17 cellular contexts compared by ENCODE assay signal in genomic region chr21:26952274-26953066, GRCh38. TPM values are rescaled to one million over a fixed set of nuclear protein-coding genes. Genes with fewer than 3 reads are reported as not detected.
"Had no signal": no experiment of that assay in that cellular context is flagged by ENCODE, and none has a peak within 500 bp of the region (broad histone marks: within the 10 kb centered on the region; RNA-seq: fewer than 3 reads in every experiment).

No MANE protein-coding gene starts in this region.

- H3K36me3 ChIP-seq: pancreas, thyroid gland had no signal

- H3K4me1 Mint-ChIP-seq: activated CD4-positive, alpha-beta T cell treated with anti-CD3 and anti-CD28 coated beads for 36 hours; activated CD8-positive, alpha-beta memory T cell treated with anti-CD3 and anti-CD28 coated beads, Interleukin-2, amount 10 ng/mL, durations not matched to agents 7 days and 5 days; activated naive CD4-positive, alpha-beta T cell treated with anti-CD3 and anti-CD28 coated beads, Interleukin-2, amount 10 ng/mL, durations not matched to agents 7 days and 5 days; memory B cell; stimulated activated naive B cell treated with anti-CD40 and anti-IgM and Interleukin-4, amounts not matched to agents 10 μg/mL and 1 μg/mL and 100 μg/mL, for 72 hours had no signal

- H3K27me3 Mint-ChIP-seq: activated CD4-positive, alpha-beta memory T cell treated with anti-CD3 and anti-CD28 coated beads for 36 hours; activated CD8-positive, alpha-beta memory T cell treated with anti-CD3 and anti-CD28 coated beads, Interleukin-2, amount 10 ng/mL, durations not matched to agents 7 days and 5 days; activated naive CD4-positive, alpha-beta T cell treated with anti-CD3 and anti-CD28 coated beads, Interleukin-2, amount 10 ng/mL, durations not matched to agents 7 days and 5 days; memory B cell; stimulated activated naive B cell treated with anti-CD40 and anti-IgM and Interleukin-4, amounts not matched to agents 10 μg/mL and 1 μg/mL and 100 μg/mL, for 72 hours had no signal

- H3K9me3 ChIP-seq: gastroesophageal sphincter, left ventricle myocardium inferior, pancreas, thyroid gland, vagina had no signal

- H3K4me3 Mint-ChIP-seq: activated CD4-positive, alpha-beta memory T cell treated with anti-CD3 and anti-CD28 coated beads for 36 hours; activated CD4-positive, alpha-beta T cell treated with anti-CD3 and anti-CD28 coated beads for 36 hours; activated CD8-positive, alpha-beta memory T cell treated with anti-CD3 and anti-CD28 coated beads, Interleukin-2, amount 10 ng/mL, durations not matched to agents 7 days and 5 days; activated naive CD4-positive, alpha-beta T cell treated with anti-CD3 and anti-CD28 coated beads, Interleukin-2, amount 10 ng/mL, durations not matched to agents 7 days and 5 days; activated T-cell treated with anti-CD3 and anti-CD28 coated beads, Interleukin-2, amount 50 U/mL, for 24 hours; endodermal cell; memory B cell; natural killer cell treated with Interleukin-12 subunit alpha and Interleukin-12 subunit beta and Interleukin-15 and Interleukin-18, amount 100 ng/mL, for 72 hours; stimulated activated naive B cell treated with anti-CD40 and anti-IgM and Interleukin-4, amounts not matched to agents 10 μg/mL and 1 μg/mL and 100 μg/mL, for 72 hours; T-helper 1 cell treated with Interleukin-12 subunit alpha and Interleukin-12 subunit beta and Interleukin-4 antibody, amounts not matched to agents 30 μg/mL and 1 μg/mL, for 36 hours had no signal

- H3K27ac Mint-ChIP-seq: activated CD4-positive, alpha-beta memory T cell treated with anti-CD3 and anti-CD28 coated beads for 36 hours; activated CD4-positive, alpha-beta T cell treated with anti-CD3 and anti-CD28 coated beads for 36 hours; activated CD8-positive, alpha-beta memory T cell treated with anti-CD3 and anti-CD28 coated beads, Interleukin-2, amount 10 ng/mL, durations not matched to agents 7 days and 5 days; activated naive CD4-positive, alpha-beta T cell treated with anti-CD3 and anti-CD28 coated beads, Interleukin-2, amount 10 ng/mL, durations not matched to agents 7 days and 5 days; activated T-cell treated with anti-CD3 and anti-CD28 coated beads, Interleukin-2, amount 50 U/mL, for 24 hours; endodermal cell; memory B cell; natural killer cell treated with Interleukin-12 subunit alpha and Interleukin-12 subunit beta and Interleukin-15 and Interleukin-18, amount 100 ng/mL, for 72 hours; stimulated activated naive B cell treated with anti-CD40 and anti-IgM and Interleukin-4, amounts not matched to agents 10 μg/mL and 1 μg/mL and 100 μg/mL, for 72 hours; T-helper 1 cell treated with Interleukin-12 subunit alpha and Interleukin-12 subunit beta and Interleukin-4 antibody, amounts not matched to agents 30 μg/mL and 1 μg/mL, for 36 hours had no signal

- H3K36me3 Mint-ChIP-seq: activated CD4-positive, alpha-beta memory T cell treated with anti-CD3 and anti-CD28 coated beads for 36 hours; activated CD8-positive, alpha-beta memory T cell treated with anti-CD3 and anti-CD28 coated beads, Interleukin-2, amount 10 ng/mL, durations not matched to agents 7 days and 5 days; activated naive CD4-positive, alpha-beta T cell treated with anti-CD3 and anti-CD28 coated beads, Interleukin-2, amount 10 ng/mL, durations not matched to agents 7 days and 5 days; memory B cell; natural killer cell treated with Interleukin-12 subunit alpha and Interleukin-12 subunit beta and Interleukin-15 and Interleukin-18, amount 100 ng/mL, for 72 hours; stimulated activated naive B cell treated with anti-CD40 and anti-IgM and Interleukin-4, amounts not matched to agents 10 μg/mL and 1 μg/mL and 100 μg/mL, for 72 hours had no signal

- H3K9me3 Mint-ChIP-seq: activated CD4-positive, alpha-beta memory T cell treated with anti-CD3 and anti-CD28 coated beads for 36 hours; activated naive CD4-positive, alpha-beta T cell treated with anti-CD3 and anti-CD28 coated beads, Interleukin-2, amount 10 ng/mL, durations not matched to agents 7 days and 5 days; activated T-cell treated with anti-CD3 and anti-CD28 coated beads, Interleukin-2, amount 50 U/mL, for 24 hours; endodermal cell; memory B cell; natural killer cell treated with Interleukin-12 subunit alpha and Interleukin-12 subunit beta and Interleukin-15 and Interleukin-18, amount 100 ng/mL, for 72 hours; stimulated activated naive B cell treated with anti-CD40 and anti-IgM and Interleukin-4, amounts not matched to agents 10 μg/mL and 1 μg/mL and 100 μg/mL, for 72 hours; T-helper 1 cell treated with Interleukin-12 subunit alpha and Interleukin-12 subunit beta and Interleukin-4 antibody, amounts not matched to agents 30 μg/mL and 1 μg/mL, for 36 hours had no signal

- H3K4me3 ChIP-seq: gastroesophageal sphincter, left ventricle myocardium inferior, pancreas, thyroid gland, vagina had no signal

- H3K27ac ChIP-seq: gastroesophageal sphincter, left ventricle myocardium inferior, pancreas, thyroid gland, vagina had no signal

- DNase-seq: activated CD4-positive, alpha-beta memory T cell treated with anti-CD3 and anti-CD28 coated beads for 36 hours; activated CD4-positive, alpha-beta T cell treated with anti-CD3 and anti-CD28 coated beads for 36 hours; activated CD8-positive, alpha-beta memory T cell treated with anti-CD3 and anti-CD28 coated beads, Interleukin-2, amount 10 ng/mL, durations not matched to agents 7 days and 5 days; activated naive CD4-positive, alpha-beta T cell treated with anti-CD3 and anti-CD28 coated beads, Interleukin-2, amount 10 ng/mL, durations not matched to agents 7 days and 5 days; activated T-cell treated with anti-CD3 and anti-CD28 coated beads, Interleukin-2, amount 50 U/mL, for 24 hours; endodermal cell; islet precursor cell; left ventricle myocardium inferior; pancreas; stimulated activated CD4-positive, alpha-beta T cell treated with anti-CD3 and anti-CD28 coated beads, Interleukin-4, amount 100 ng/mL, for 1 hour; stimulated activated naive B cell treated with anti-CD40 and anti-IgM and Interleukin-4, amounts not matched to agents 10 μg/mL and 1 μg/mL and 100 μg/mL, for 72 hours; thyroid gland had no signal

RNA-seq across cellular contexts. Expression of gene ADAMTS5, which starts 14.4 kb away (rescaled TPM):
- total RNA-seq: activated CD4-positive, alpha-beta memory T cell treated with anti-CD3 and anti-CD28 coated beads for 36 hours; activated CD4-positive, alpha-beta T cell treated with anti-CD3 and anti-CD28 coated beads for 36 hours; activated CD8-positive, alpha-beta memory T cell treated with anti-CD3 and anti-CD28 coated beads, Interleukin-2, amount 10 ng/mL, durations not matched to agents 7 days and 5 days; natural killer cell treated with Interleukin-12 subunit alpha and Interleukin-12 subunit beta and Interleukin-15 and Interleukin-18, amount 100 ng/mL, for 72 hours had no signal
